In the genomic region with DNA sequence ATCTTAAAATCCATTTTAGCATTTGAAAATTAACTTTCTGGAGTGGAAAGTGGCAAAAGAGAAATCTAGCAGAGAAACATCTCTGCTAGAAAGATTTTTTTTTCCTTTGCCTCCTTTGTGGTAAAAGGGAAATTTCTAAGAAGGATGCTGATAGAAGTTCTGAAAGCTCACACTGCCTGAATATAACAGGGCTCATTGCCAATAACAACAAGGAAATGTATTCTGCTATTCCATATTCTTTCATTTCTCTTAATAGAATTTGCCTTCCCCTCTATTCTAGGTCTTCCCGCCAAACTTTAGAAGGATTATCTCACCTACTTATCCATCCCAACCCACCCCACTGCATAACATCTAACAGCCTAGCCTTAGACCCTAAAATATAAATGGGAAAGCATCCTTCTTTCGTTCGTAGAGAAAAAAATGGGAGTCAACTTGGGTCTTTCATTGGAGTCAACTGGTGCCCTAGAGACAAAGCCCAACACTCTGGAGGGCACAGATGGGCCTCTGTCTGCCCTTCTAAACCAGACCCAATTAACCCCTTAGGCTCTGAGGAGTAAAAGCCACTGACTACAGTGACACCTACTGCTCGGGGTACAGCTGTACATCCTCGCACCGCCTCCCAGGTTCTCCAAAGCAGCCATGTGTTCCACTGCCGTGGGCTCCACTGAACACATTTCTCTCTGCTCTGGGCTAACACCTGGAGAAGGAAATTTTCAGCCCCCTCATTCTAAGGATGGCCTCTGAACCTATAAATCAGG, we compare ENCODE assay signal across 8 cellular contexts.
DNase-seq lines count a peak whose midpoint lies in the region; ATAC-seq and TF ChIP-seq lines count a peak whose summit lies in the region.

No MANE protein-coding gene starts in this region.

- H3K27me3 ChIP-seq in gastrocnemius medialis, result no peaks in the 10 kb centered on the region

- DNase-seq in Daoy (ENCODE audit: low read depth) (peak; percentile 24), fibroblast of pulmonary artery (ENCODE audit: low read depth) (peak; percentile 58), gastrocnemius medialis (no peak), GOT3 (lab: John Stamatoyannopoulos, UW) (no peak)
- DNase-seq in activated CD8-positive, alpha-beta memory T cell treated with anti-CD3 and anti-CD28 coated beads, Interleukin-2, amount 50 U/mL, for 4 hours, result no peak

- TF ChIP-seq POLR2A in gastrocnemius medialis (IDR thresholded peaks at IDR 0.05), result no peak

- H3K36me3 ChIP-seq in gastrocnemius medialis, result no peaks in the 10 kb centered on the region

- peak; percentile 77 for ATAC-seq in SK-N-SH treated with all-trans-retinoic acid at 6 μM for 48 hours
- ATAC-seq in gastrocnemius medialis, result no peak
- ATAC-seq in GM19023 (IDR thresholded peaks at IDR 0.05; ENCODE audit: unreplicated experiment), result no peak

- intact Hi-C loops in gastrocnemius medialis (cut with DNase I; ENCODE audit: low total_unique reads), result loop anchor here (2.0 to 10.0 kb wide), 6 partner anchors 42 to 315 kb away; no protein-coding TSS in a partner anchor

- no peaks in the 10 kb centered on the region for H3K9me3 ChIP-seq in gastrocnemius medialis

- H3K27ac ChIP-seq in gastrocnemius medialis, result peak overlapping the region in 2 of 4 donors; percentile 21 to 47

- in situ Hi-C loops in gastrocnemius medialis (cut with MboI; ENCODE audit: low sequenced_read_pairs in 4 of 4), result loop anchor here in 2 of 4 donors (10.0 kb wide), 2 partner anchors 205 to 315 kb away; no protein-coding TSS in a partner anchor

- peak overlapping the region; percentile 47 for H3K4me3 ChIP-seq in fibroblast of pulmonary artery (replicated peaks; ENCODE audit: low read depth, low read length)
- H3K4me3 ChIP-seq in gastrocnemius medialis, result peak overlapping the region; percentile 12 to 45 (median 39)

- TF ChIP-seq CTCF in LNCAP (IDR thresholded peaks at IDR 0.05) (peak; percentile 33; the same call in 1 of the 2 replicates), fibroblast of pulmonary artery (IDR thresholded peaks at IDR 0.05; ENCODE audit: low read length, missing control alignments) (peak; percentile 45), gastrocnemius medialis (IDR thresholded peaks at IDR 0.05 in 4 of 5, conservative IDR thresholded peaks at IDR 0.05 in 1 of 5) (no peak)

- peaks cover 21 to 26% of the 10 kb centered on the region in 2 donors for H3K4me1 ChIP-seq in gastrocnemius medialis

TF ChIP-seq in SK-N-SH treated with all-trans-retinoic acid at 6 μM for 48 hours, 23 proteins besides CTCF, POLR2A, EP300 and RAD21 (continues in another document):
- TF ChIP-seq, protein P1, sequence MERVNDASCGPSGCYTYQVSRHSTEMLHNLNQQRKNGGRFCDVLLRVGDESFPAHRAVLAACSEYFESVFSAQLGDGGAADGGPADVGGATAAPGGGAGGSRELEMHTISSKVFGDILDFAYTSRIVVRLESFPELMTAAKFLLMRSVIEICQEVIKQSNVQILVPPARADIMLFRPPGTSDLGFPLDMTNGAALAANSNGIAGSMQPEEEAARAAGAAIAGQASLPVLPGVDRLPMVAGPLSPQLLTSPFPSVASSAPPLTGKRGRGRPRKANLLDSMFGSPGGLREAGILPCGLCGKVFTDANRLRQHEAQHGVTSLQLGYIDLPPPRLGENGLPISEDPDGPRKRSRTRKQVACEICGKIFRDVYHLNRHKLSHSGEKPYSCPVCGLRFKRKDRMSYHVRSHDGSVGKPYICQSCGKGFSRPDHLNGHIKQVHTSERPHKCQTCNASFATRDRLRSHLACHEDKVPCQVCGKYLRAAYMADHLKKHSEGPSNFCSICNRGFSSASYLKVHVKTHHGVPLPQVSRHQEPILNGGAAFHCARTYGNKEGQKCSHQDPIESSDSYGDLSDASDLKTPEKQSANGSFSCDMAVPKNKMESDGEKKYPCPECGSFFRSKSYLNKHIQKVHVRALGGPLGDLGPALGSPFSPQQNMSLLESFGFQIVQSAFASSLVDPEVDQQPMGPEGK (CRISPR knock-in tag; IDR thresholded peaks at IDR 0.05; ENCODE audit: borderline replicate concordance), result no peak
- TF ChIP-seq ZNF70 (CRISPR knock-in tag; IDR thresholded peaks at IDR 0.05) (no peak), ZNF565 (CRISPR knock-in tag; conservative IDR thresholded peaks at IDR 0.05; ENCODE audit: low read depth) (no peak), ESRRG (CRISPR knock-in tag; IDR thresholded peaks at IDR 0.05) (no peak), TCF4 (CRISPR knock-in tag; IDR thresholded peaks at IDR 0.05; ENCODE audit: borderline replicate concordance) (peak; percentile 36; the same call in 1 of the 2 replicates), CSDC2 (CRISPR knock-in tag; IDR thresholded peaks at IDR 0.05) (no peak), SNAI2 (CRISPR knock-in tag; IDR thresholded peaks at IDR 0.05) (no peak), ZFP3 (CRISPR knock-in tag; IDR thresholded peaks at IDR 0.05) (no peak), ZFP30 (CRISPR knock-in tag; IDR thresholded peaks at IDR 0.05) (no peak), BACH2 (CRISPR knock-in tag; IDR thresholded peaks at IDR 0.05; ENCODE audit: borderline replicate concordance) (no peak), ARNTL (CRISPR knock-in tag; IDR thresholded peaks at IDR 0.05; ENCODE audit: borderline replicate concordance, low read depth) (no peak), RARB (CRISPR knock-in tag; IDR thresholded peaks at IDR 0.05) (no peak), ZNF8 (CRISPR knock-in tag; IDR thresholded peaks at IDR 0.05) (no peak), TOX (CRISPR knock-in tag; IDR thresholded peaks at IDR 0.05; ENCODE audit: borderline replicate concordance) (no peak), GLIS3 (CRISPR knock-in tag; IDR thresholded peaks at IDR 0.05) (no peak)
- TF ChIP-seq, protein P2, sequence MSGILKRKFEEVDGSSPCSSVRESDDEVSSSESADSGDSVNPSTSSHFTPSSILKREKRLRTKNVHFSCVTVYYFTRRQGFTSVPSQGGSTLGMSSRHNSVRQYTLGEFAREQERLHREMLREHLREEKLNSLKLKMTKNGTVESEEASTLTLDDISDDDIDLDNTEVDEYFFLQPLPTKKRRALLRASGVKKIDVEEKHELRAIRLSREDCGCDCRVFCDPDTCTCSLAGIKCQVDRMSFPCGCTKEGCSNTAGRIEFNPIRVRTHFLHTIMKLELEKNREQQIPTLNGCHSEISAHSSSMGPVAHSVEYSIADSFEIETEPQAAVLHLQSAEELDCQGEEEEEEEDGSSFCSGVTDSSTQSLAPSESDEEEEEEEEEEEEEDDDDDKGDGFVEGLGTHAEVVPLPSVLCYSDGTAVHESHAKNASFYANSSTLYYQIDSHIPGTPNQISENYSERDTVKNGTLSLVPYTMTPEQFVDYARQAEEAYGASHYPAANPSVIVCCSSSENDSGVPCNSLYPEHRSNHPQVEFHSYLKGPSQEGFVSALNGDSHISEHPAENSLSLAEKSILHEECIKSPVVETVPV (CRISPR knock-in tag; IDR thresholded peaks at IDR 0.05), result no peak
- TF ChIP-seq, protein P3, sequence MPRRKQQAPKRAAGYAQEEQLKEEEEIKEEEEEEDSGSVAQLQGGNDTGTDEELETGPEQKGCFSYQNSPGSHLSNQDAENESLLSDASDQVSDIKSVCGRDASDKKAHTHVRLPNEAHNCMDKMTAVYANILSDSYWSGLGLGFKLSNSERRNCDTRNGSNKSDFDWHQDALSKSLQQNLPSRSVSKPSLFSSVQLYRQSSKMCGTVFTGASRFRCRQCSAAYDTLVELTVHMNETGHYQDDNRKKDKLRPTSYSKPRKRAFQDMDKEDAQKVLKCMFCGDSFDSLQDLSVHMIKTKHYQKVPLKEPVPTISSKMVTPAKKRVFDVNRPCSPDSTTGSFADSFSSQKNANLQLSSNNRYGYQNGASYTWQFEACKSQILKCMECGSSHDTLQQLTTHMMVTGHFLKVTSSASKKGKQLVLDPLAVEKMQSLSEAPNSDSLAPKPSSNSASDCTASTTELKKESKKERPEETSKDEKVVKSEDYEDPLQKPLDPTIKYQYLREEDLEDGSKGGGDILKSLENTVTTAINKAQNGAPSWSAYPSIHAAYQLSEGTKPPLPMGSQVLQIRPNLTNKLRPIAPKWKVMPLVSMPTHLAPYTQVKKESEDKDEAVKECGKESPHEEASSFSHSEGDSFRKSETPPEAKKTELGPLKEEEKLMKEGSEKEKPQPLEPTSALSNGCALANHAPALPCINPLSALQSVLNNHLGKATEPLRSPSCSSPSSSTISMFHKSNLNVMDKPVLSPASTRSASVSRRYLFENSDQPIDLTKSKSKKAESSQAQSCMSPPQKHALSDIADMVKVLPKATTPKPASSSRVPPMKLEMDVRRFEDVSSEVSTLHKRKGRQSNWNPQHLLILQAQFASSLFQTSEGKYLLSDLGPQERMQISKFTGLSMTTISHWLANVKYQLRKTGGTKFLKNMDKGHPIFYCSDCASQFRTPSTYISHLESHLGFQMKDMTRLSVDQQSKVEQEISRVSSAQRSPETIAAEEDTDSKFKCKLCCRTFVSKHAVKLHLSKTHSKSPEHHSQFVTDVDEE (CRISPR knock-in tag; IDR thresholded peaks at IDR 0.05), result peak; percentile 72
- TF ChIP-seq, protein P4, sequence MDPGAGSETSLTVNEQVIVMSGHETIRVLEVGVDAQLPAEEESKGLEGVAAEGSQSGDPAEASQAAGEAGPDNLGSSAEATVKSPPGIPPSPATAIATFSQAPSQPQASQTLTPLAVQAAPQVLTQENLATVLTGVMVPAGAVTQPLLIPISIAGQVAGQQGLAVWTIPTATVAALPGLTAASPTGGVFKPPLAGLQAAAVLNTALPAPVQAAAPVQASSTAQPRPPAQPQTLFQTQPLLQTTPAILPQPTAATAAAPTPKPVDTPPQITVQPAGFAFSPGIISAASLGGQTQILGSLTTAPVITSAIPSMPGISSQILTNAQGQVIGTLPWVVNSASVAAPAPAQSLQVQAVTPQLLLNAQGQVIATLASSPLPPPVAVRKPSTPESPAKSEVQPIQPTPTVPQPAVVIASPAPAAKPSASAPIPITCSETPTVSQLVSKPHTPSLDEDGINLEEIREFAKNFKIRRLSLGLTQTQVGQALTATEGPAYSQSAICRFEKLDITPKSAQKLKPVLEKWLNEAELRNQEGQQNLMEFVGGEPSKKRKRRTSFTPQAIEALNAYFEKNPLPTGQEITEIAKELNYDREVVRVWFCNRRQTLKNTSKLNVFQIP (CRISPR knock-in tag; IDR thresholded peaks at IDR 0.05; ENCODE audit: borderline replicate concordance, low read depth), result no peak
- TF ChIP-seq, protein P5, sequence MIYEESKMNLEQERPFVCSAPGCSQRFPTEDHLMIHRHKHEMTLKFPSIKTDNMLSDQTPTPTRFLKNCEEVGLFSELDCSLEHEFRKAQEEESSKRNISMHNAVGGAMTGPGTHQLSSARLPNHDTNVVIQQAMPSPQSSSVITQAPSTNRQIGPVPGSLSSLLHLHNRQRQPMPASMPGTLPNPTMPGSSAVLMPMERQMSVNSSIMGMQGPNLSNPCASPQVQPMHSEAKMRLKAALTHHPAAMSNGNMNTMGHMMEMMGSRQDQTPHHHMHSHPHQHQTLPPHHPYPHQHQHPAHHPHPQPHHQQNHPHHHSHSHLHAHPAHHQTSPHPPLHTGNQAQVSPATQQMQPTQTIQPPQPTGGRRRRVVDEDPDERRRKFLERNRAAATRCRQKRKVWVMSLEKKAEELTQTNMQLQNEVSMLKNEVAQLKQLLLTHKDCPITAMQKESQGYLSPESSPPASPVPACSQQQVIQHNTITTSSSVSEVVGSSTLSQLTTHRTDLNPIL (CRISPR knock-in tag; IDR thresholded peaks at IDR 0.05; ENCODE audit: low read depth), result no peak

Comparison
In these comparisons a context has a peak if more than half of its experiments do, and no peak if none do; other contexts are left out.
1. DNase-seq: peak in Daoy (single experiment) and fibroblast of pulmonary artery (single experiment); none in gastrocnemius medialis (0 of 2), GOT3 (single experiment) and activated CD8-positive, alpha-beta memory T cell treated with anti-CD3 and anti-CD28 coated beads, Interleukin-2, amount 50 U/mL, for 4 hours (single experiment).
2. CTCF ChIP-seq: peak in LNCAP (single experiment) and fibroblast of pulmonary artery (single experiment); none in gastrocnemius medialis (0 of 5).